10 cellular contexts compared by ENCODE assay signal in genomic region chr2:133568172-133568571, GRCh38. TPM values are rescaled to one million over a fixed set of nuclear protein-coding genes. Genes with fewer than 3 reads are reported as not detected.
A peak's percentile ranks its signal among the peaks of the same experiment; 100 is the strongest.
DNase-seq lines count a peak whose midpoint lies in the region; ATAC-seq and TF ChIP-seq lines count a peak whose summit lies in the region.
"Had no signal": no experiment of that assay in that cellular context is flagged by ENCODE, and none has a peak within 500 bp of the region (broad histone marks: within the 10 kb centered on the region; RNA-seq: fewer than 3 reads in every experiment).

TSS of gene NCKAP5 (minus strand) at chr2:133568463. CDS start at chr2:133517526, 50,937 bp downstream.

- WGBS in esophagus squamous epithelium, 2 donors = 2 to 4% methylated on average over 8 to 12 of the region's 12 CpGs

- H3K36me3 ChIP-seq in esophagus squamous epithelium = no peaks in the 10 kb centered on the region
- H3K36me3 ChIP-seq in mucosa of descending colon (ENCODE audit: low read depth) = no peaks in the 10 kb centered on the region
- H3K36me3 ChIP-seq in upper lobe of right lung = no peaks in the 10 kb centered on the region
- H3K36me3 ChIP-seq: ascending aorta had no signal

- DNase-seq in NCI-H82 (lab: John Stamatoyannopoulos, UW) = peak; percentile 41
- DNase-seq in NCI-H82 treated with DMSO at 0.1 percent for 48 hours (lab: John Stamatoyannopoulos, UW; ENCODE audit: unreplicated experiment) = no peak
- DNase-seq in esophagus squamous epithelium (lab: John Stamatoyannopoulos, UW) = no peak
- peak; percentile 55 to 86 (median 71) for DNase-seq in mucosa of descending colon
- no peak for DNase-seq in upper lobe of right lung
- DNase-seq in cortex of kidney (lab: John Stamatoyannopoulos, UW) = no peak
- DNase-seq in GOT3 (lab: John Stamatoyannopoulos, UW) = no peak
- DNase-seq: CD4-positive, CD25-positive, alpha-beta regulatory T cell had no signal

- TF ChIP-seq POLR2A in esophagus squamous epithelium (IDR thresholded peaks at IDR 0.05) = no peak

- H3K27ac ChIP-seq in esophagus squamous epithelium (peak within 1 kb of the TSS; percentile 53 to 64 (median 61)), upper lobe of right lung (peak within 1 kb of the TSS; percentile 3)
- H3K27ac ChIP-seq: ascending aorta had no signal

- ATAC-seq in mucosa of descending colon (peak; percentile 88), upper lobe of right lung (no peak), SK-N-SH treated with all-trans-retinoic acid at 6 μM for 48 hours (no peak)

- H3K4me1 ChIP-seq in esophagus squamous epithelium = peaks cover 5 to 72% (median 9%) of the 10 kb centered on the region in 3 donors
- peaks cover 4% of the 10 kb centered on the region for H3K4me1 ChIP-seq in mucosa of descending colon (ENCODE audit: low read depth)
- H3K4me1 ChIP-seq in upper lobe of right lung = no peaks in the 10 kb centered on the region
- H3K4me1 ChIP-seq: ascending aorta had no signal

- no peaks in the 10 kb centered on the region for H3K9me3 ChIP-seq in esophagus squamous epithelium
- no peaks in the 10 kb centered on the region for H3K9me3 ChIP-seq in mucosa of descending colon
- H3K9me3 ChIP-seq in upper lobe of right lung = no peaks in the 10 kb centered on the region
- H3K9me3 ChIP-seq: ascending aorta had no signal

- H3K4me3 ChIP-seq in esophagus squamous epithelium = peak within 1 kb of the TSS; percentile 18 to 57 (median 29)
- no peak within 1 kb of the TSS for H3K4me3 ChIP-seq in mucosa of descending colon
- peak within 1 kb of the TSS; percentile 35 for H3K4me3 ChIP-seq in upper lobe of right lung
- H3K4me3 ChIP-seq: ascending aorta had no signal

- H3K27me3 ChIP-seq in esophagus squamous epithelium (no peaks in the 10 kb centered on the region), upper lobe of right lung (no peaks in the 10 kb centered on the region)
- H3K27me3 ChIP-seq: ascending aorta had no signal

- intact Hi-C loops in esophagus squamous epithelium (cut with DNase I) (no loop called here), mucosa of descending colon (cut with DNase I, micrococcal nuclease) (no loop called here), upper lobe of right lung (cut with DNase I) (no loop called here)

- TF ChIP-seq CTCF in esophagus squamous epithelium (IDR thresholded peaks at IDR 0.05) = peak in 2 of 6 experiments; percentile 6 to 30
- TF ChIP-seq CTCF in mucosa of descending colon (IDR thresholded peaks at IDR 0.05) = no peak
- TF ChIP-seq CTCF in upper lobe of right lung (IDR thresholded peaks at IDR 0.05) = peak; percentile 15

TF ChIP-seq in SK-N-SH treated with all-trans-retinoic acid at 6 μM for 48 hours, 23 proteins besides CTCF, POLR2A, EP300 and RAD21:
- TF ChIP-seq ZC3H10 (CRISPR knock-in tag; IDR thresholded peaks at IDR 0.05) (no peak), SNAI2 (CRISPR knock-in tag; IDR thresholded peaks at IDR 0.05) (no peak), ZNF565 (CRISPR knock-in tag; conservative IDR thresholded peaks at IDR 0.05; ENCODE audit: low read depth) (no peak), CSRNP3 (CRISPR knock-in tag; IDR thresholded peaks at IDR 0.05) (no peak), ISL1 (CRISPR knock-in tag; IDR thresholded peaks at IDR 0.05) (no peak), ZFP30 (CRISPR knock-in tag; IDR thresholded peaks at IDR 0.05) (no peak), TSHZ2 (CRISPR knock-in tag; IDR thresholded peaks at IDR 0.05) (no peak), POU6F1 (CRISPR knock-in tag; IDR thresholded peaks at IDR 0.05; ENCODE audit: borderline replicate concordance, low read depth) (no peak), BACH2 (CRISPR knock-in tag; IDR thresholded peaks at IDR 0.05; ENCODE audit: borderline replicate concordance) (no peak), ZNF70 (CRISPR knock-in tag; IDR thresholded peaks at IDR 0.05) (no peak), RARB (CRISPR knock-in tag; IDR thresholded peaks at IDR 0.05) (no peak), ZFP3 (CRISPR knock-in tag; IDR thresholded peaks at IDR 0.05) (no peak), PATZ1 (CRISPR knock-in tag; IDR thresholded peaks at IDR 0.05; ENCODE audit: borderline replicate concordance) (no peak), ARNTL (CRISPR knock-in tag; IDR thresholded peaks at IDR 0.05; ENCODE audit: borderline replicate concordance, low read depth) (no peak), OSR1 (CRISPR knock-in tag; IDR thresholded peaks at IDR 0.05) (no peak), ESRRG (CRISPR knock-in tag; IDR thresholded peaks at IDR 0.05) (no peak)

RNA-seq across cellular contexts. Expression of gene NCKAP5, which starts in this region (rescaled TPM):
- total RNA-seq in esophagus squamous epithelium = 1 to 10 TPM; 4.5 to 6.9 (median 5.3) TPM
- total RNA-seq in mucosa of descending colon = 1 to 10 TPM; 1.9 to 6.3 (median 2.3) TPM
- total RNA-seq in upper lobe of right lung = 40.8 TPM
- total RNA-seq: CD4-positive, CD25-positive, alpha-beta regulatory T cell had no signal

Comparison
In these comparisons a context has a peak if more than half of its experiments do, and no peak if none do; other contexts are left out.
1. DNase-seq: peak in NCI-H82 (single experiment) and mucosa of descending colon (3 of 3); none in NCI-H82 treated with DMSO at 0.1 percent for 48 hours (single experiment), esophagus squamous epithelium (single experiment), upper lobe of right lung (single experiment), cortex of kidney (single experiment) and GOT3 (single experiment).